ENCODE assay signal across 32 cellular contexts in genomic region chr14:39360316-39360715, GRCh38.
"Had no signal": no experiment of that assay in that cellular context is flagged by ENCODE, and none has a peak within 500 bp of the region (broad histone marks: within the 10 kb centered on the region; RNA-seq: fewer than 3 reads in every experiment).

No MANE protein-coding gene starts in this region.

- H3K4me3 Mint-ChIP-seq: activated B cell treated with CpG ODN at 0.5 μM for 24 hours; activated CD4-positive, alpha-beta memory T cell treated with anti-CD3 and anti-CD28 coated beads, Interleukin-2, amount 10 ng/mL, durations not matched to agents 7 days and 5 days; activated CD4-positive, alpha-beta T cell treated with anti-CD3 and anti-CD28 coated beads, Interleukin-2, amount 10 ng/mL, durations not matched to agents 7 days and 5 days; activated CD8-positive, alpha-beta memory T cell treated with anti-CD3 and anti-CD28 coated beads, Interleukin-2, amount 10 ng/mL, durations not matched to agents 7 days and 5 days; activated CD8-positive, alpha-beta T cell treated with anti-CD3 and anti-CD28 coated beads, Interleukin-2, amount 10 ng/mL, durations not matched to agents 7 days and 5 days; activated naive CD4-positive, alpha-beta T cell treated with anti-CD3 and anti-CD28 coated beads for 36 hours; activated naive CD8-positive, alpha-beta T cell treated with anti-CD3 and anti-CD28 coated beads for 36 hours; activated T-cell treated with anti-CD3 and anti-CD28 coated beads, Interleukin-2, amount 50 U/mL, for 4 hours; T-helper 1 cell treated with Interleukin-12 subunit alpha and Interleukin-12 subunit beta and Interleukin-4 antibody, amounts not matched to agents 30 μg/mL and 1 μg/mL, for 36 hours; T-helper 2 cell treated with Interferon-gamma antibody and Interleukin-4, amounts not matched to agents 5 μg/mL and 100 μg/mL, for 36 hours had no signal

- H3K27ac Mint-ChIP-seq: activated B cell treated with CpG ODN at 0.5 μM for 24 hours; activated CD4-positive, alpha-beta memory T cell treated with anti-CD3 and anti-CD28 coated beads, Interleukin-2, amount 10 ng/mL, durations not matched to agents 7 days and 5 days; activated CD4-positive, alpha-beta T cell treated with anti-CD3 and anti-CD28 coated beads, Interleukin-2, amount 10 ng/mL, durations not matched to agents 7 days and 5 days; activated CD8-positive, alpha-beta memory T cell treated with anti-CD3 and anti-CD28 coated beads, Interleukin-2, amount 10 ng/mL, durations not matched to agents 7 days and 5 days; activated CD8-positive, alpha-beta T cell treated with anti-CD3 and anti-CD28 coated beads, Interleukin-2, amount 10 ng/mL, durations not matched to agents 7 days and 5 days; activated naive CD4-positive, alpha-beta T cell treated with anti-CD3 and anti-CD28 coated beads for 36 hours; activated naive CD4-positive, alpha-beta T cell treated with anti-CD3 and anti-CD28 coated beads, Interleukin-2, amount 50 U/mL, for 72 hours; activated naive CD8-positive, alpha-beta T cell treated with anti-CD3 and anti-CD28 coated beads for 36 hours; T-helper 1 cell treated with Interleukin-12 subunit alpha and Interleukin-12 subunit beta and Interleukin-4 antibody, amounts not matched to agents 30 μg/mL and 1 μg/mL, for 36 hours; T-helper 2 cell treated with Interferon-gamma antibody and Interleukin-4, amounts not matched to agents 5 μg/mL and 100 μg/mL, for 36 hours had no signal

- H3K4me1 ChIP-seq: adrenal gland, body of pancreas, breast epithelium had no signal

- H3K4me1 Mint-ChIP-seq: activated naive CD8-positive, alpha-beta T cell treated with anti-CD3 and anti-CD28 coated beads for 36 hours had no signal

- H3K27me3 Mint-ChIP-seq: activated B cell treated with CpG ODN at 0.5 μM for 24 hours; activated CD4-positive, alpha-beta memory T cell treated with anti-CD3 and anti-CD28 coated beads, Interleukin-2, amount 10 ng/mL, durations not matched to agents 7 days and 5 days; activated CD4-positive, alpha-beta T cell treated with anti-CD3 and anti-CD28 coated beads, Interleukin-2, amount 10 ng/mL, durations not matched to agents 7 days and 5 days; activated CD8-positive, alpha-beta memory T cell treated with anti-CD3 and anti-CD28 coated beads, Interleukin-2, amount 10 ng/mL, durations not matched to agents 7 days and 5 days; activated naive CD8-positive, alpha-beta T cell treated with anti-CD3 and anti-CD28 coated beads for 36 hours had no signal

- H3K4me3 ChIP-seq: adrenal gland, body of pancreas, breast epithelium had no signal

- ATAC-seq: activated CD8-positive, alpha-beta memory T cell treated with anti-CD3 and anti-CD28 coated beads, Interleukin-2, amount 10 ng/mL, durations not matched to agents 7 days and 5 days; activated CD8-positive, alpha-beta T cell treated with anti-CD3 and anti-CD28 coated beads, Interleukin-2, amount 10 ng/mL, durations not matched to agents 7 days and 5 days; activated naive CD4-positive, alpha-beta T cell treated with anti-CD3 and anti-CD28 coated beads, Interleukin-2, amount 50 U/mL, for 72 hours; activated T-cell treated with anti-CD3 and anti-CD28 coated beads, Interleukin-2, amount 50 U/mL, for 4 hours; body of pancreas had no signal

- H3K9me3 ChIP-seq: body of pancreas had no signal

- H3K27me3 ChIP-seq: adrenal gland, body of pancreas, brain microvascular endothelial cell, breast epithelium had no signal

- DNase-seq: activated B cell treated with CpG ODN at 0.5 μM for 24 hours; activated CD4-positive, alpha-beta memory T cell treated with anti-CD3 and anti-CD28 coated beads, Interleukin-2, amount 10 ng/mL, durations not matched to agents 7 days and 5 days; activated CD4-positive, alpha-beta T cell treated with anti-CD3 and anti-CD28 coated beads for 4 hours; activated CD4-positive, alpha-beta T cell treated with anti-CD3 and anti-CD28 coated beads, Interleukin-2, amount 10 ng/mL, durations not matched to agents 7 days and 5 days; activated CD4-positive, alpha-beta T cell treated with anti-CD3 and anti-CD28 coated beads, Interleukin-2, amount 50 U/mL, for 48 hours; activated CD4-positive, CD25-positive, alpha-beta regulatory T cell treated with anti-CD3 and anti-CD28 coated beads, Interleukin-2, amount 50 U/mL, for 72 hours; activated CD8-positive, alpha-beta memory T cell treated with anti-CD3 and anti-CD28 coated beads for 24 hours; activated CD8-positive, alpha-beta memory T cell treated with anti-CD3 and anti-CD28 coated beads, Interleukin-2, amount 10 ng/mL, durations not matched to agents 7 days and 5 days; activated CD8-positive, alpha-beta memory T cell treated with anti-CD3 and anti-CD28 coated beads, Interleukin-2, amount 50 U/mL, for 48 hours; activated CD8-positive, alpha-beta T cell treated with anti-CD3 and anti-CD28 coated beads, Interleukin-2, amount 10 ng/mL, durations not matched to agents 7 days and 5 days; activated effector memory CD4-positive, alpha-beta T cell treated with anti-CD3 and anti-CD28 coated beads, Interleukin-2, amount 50 U/mL, for 16 hours; activated gamma-delta T cell treated with Interleukin-2 at 50 U/mL for 16 hours; activated naive CD4-positive, alpha-beta T cell; activated naive CD4-positive, alpha-beta T cell treated with anti-CD3 and anti-CD28 coated beads for 36 hours; activated naive CD8-positive, alpha-beta T cell treated with anti-CD3 and anti-CD28 coated beads for 36 hours; activated T-cell treated with anti-CD3 and anti-CD28 coated beads, Interleukin-2, amount 50 U/mL, for 1 hour; activated T-cell treated with anti-CD3 and anti-CD28 coated beads, Interleukin-2, amount 50 U/mL, for 4 hours; adrenal gland; amniotic stem cell; aorta; body of pancreas; brain microvascular endothelial cell; central memory CD4-positive, alpha-beta T cell; SW 1271; T-helper 1 cell; T-helper 2 cell; T-helper 9 cell had no signal

- H3K27ac ChIP-seq: adrenal gland, body of pancreas, brain microvascular endothelial cell, breast epithelium, VCaP had no signal

- H3K36me3 ChIP-seq: adrenal gland, brain microvascular endothelial cell, breast epithelium had no signal
